2 cellular contexts compared by ENCODE assay signal in genomic region chr3:195763843-195764825, GRCh38.
TF ChIP-seq lines count a peak whose summit lies in the region.

No MANE protein-coding gene starts in this region.

TF ChIP-seq in GM23338, 12 proteins besides CTCF, POLR2A, EP300 and RAD21:
- TF ChIP-seq POLR2AphosphoS5 (IDR thresholded peaks at IDR 0.05; ENCODE audit: low read depth) (no peak), REST (IDR thresholded peaks at IDR 0.05; ENCODE audit: unreplicated experiment) (no peak), ETS1 (IDR thresholded peaks at IDR 0.05) (no peak), EZH2phosphoT487 (IDR thresholded peaks at IDR 0.05; ENCODE audit: unreplicated experiment) (no peak), EZH2 (IDR thresholded peaks at IDR 0.05; ENCODE audit: low read depth, unreplicated experiment) (no peak), JUNB (IDR thresholded peaks at IDR 0.05; ENCODE audit: unreplicated experiment) (no peak), STAT1 (IDR thresholded peaks at IDR 0.05; ENCODE audit: unreplicated experiment) (no peak), ZNF114 (CRISPR knock-in tag; IDR thresholded peaks at IDR 0.05) (no peak), ZNF462 (CRISPR knock-in tag; IDR thresholded peaks at IDR 0.05) (no peak), NANOG (IDR thresholded peaks at IDR 0.05; ENCODE audit: borderline replicate concordance) (no peak), CREB1 (CRISPR knock-in tag; IDR thresholded peaks at IDR 0.05; ENCODE audit: low read depth) (no peak)

TF ChIP-seq in H1, 55 proteins besides CTCF, POLR2A, EP300 and RAD21:
- TF ChIP-seq GTF2F1 (IDR thresholded peaks at IDR 0.05; ENCODE audit: borderline replicate concordance, low read depth, low read length) (no peak), SIRT6 (IDR thresholded peaks at IDR 0.05; ENCODE audit: low read length) (no peak), CHD2 (IDR thresholded peaks at IDR 0.05; ENCODE audit: low read length) (no peak), E2F6 (IDR thresholded peaks at IDR 0.05) (no peak), BRCA1 (IDR thresholded peaks at IDR 0.05; ENCODE audit: low read depth, low read length) (no peak), EZH2 (IDR thresholded peaks at IDR 0.05; ENCODE audit: low read depth, low read length, severe bottlenecking) (no peak), SP4 (IDR thresholded peaks at IDR 0.05; ENCODE audit: low read length) (no peak), RXRA (IDR thresholded peaks at IDR 0.05; ENCODE audit: insufficient read depth, low read depth, low read length) (no peak), USF2 (IDR thresholded peaks at IDR 0.05; ENCODE audit: low read length) (no peak)
